Comparison of ENCODE assay signal across 9 cellular contexts in the genomic region with DNA sequence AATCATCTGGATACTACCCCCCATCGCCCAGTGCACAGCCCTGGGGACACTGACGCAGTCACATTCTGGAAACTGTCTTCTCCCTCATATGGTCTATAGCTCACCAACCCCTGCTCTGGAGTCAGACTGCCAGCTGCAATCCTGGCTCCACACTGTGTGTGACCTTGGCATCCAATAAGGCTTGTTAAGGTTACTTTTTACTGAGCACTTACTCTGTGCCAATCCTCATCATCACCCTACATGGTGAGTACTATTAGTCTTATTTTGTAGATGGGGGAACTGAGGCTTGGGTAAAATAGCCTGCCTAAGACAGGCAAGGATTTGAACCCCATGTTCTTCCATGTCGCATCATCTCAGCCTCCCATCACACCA. TPM values are rescaled to one million over a fixed set of nuclear protein-coding genes. Genes with fewer than 3 reads are reported as not detected.
A peak's percentile ranks its signal among the peaks of the same experiment; 100 is the strongest.
DNase-seq lines count a peak whose midpoint lies in the region; ATAC-seq and TF ChIP-seq lines count a peak whose summit lies in the region.
"Had no signal": no experiment of that assay in that cellular context is flagged by ENCODE, and none has a peak within 500 bp of the region (broad histone marks: within the 10 kb centered on the region; RNA-seq: fewer than 3 reads in every experiment).

No MANE protein-coding gene starts in this region.

- TF ChIP-seq POLR2A in body of pancreas (IDR thresholded peaks at IDR 0.05): no peak
- no peak for TF ChIP-seq POLR2A in upper lobe of left lung (IDR thresholded peaks at IDR 0.05)

- H3K27me3 ChIP-seq in body of pancreas (no peaks in the 10 kb centered on the region), upper lobe of left lung (no peaks in the 10 kb centered on the region)

- H3K36me3 ChIP-seq in body of pancreas (replicated peaks in 1 of 2; ENCODE audit: insufficient read depth in 1 of 2, low read depth in 2 of 2) (no peaks in the 10 kb centered on the region), upper lobe of left lung (no peaks in the 10 kb centered on the region)

- no peaks in the 10 kb centered on the region for H3K36me3 Mint-ChIP-seq in activated CD4-positive, alpha-beta T cell treated with anti-CD3 and anti-CD28 coated beads, Interleukin-2, amount 10 ng/mL, durations not matched to agents 7 days and 5 days (ENCODE audit: low read depth)
- H3K36me3 Mint-ChIP-seq in memory B cell: peaks cover 2% of the 10 kb centered on the region

- TF ChIP-seq CTCF in body of pancreas (IDR thresholded peaks at IDR 0.05) (no peak), upper lobe of left lung (IDR thresholded peaks at IDR 0.05) (no peak)

- peak overlapping the region; percentile 90 to 98 (median 96) for H3K27ac ChIP-seq in body of pancreas
- peak overlapping the region; percentile 81 to 92 (median 84) for H3K27ac ChIP-seq in upper lobe of left lung
- H3K27ac ChIP-seq: HL-60 had no signal

- no peaks in the 10 kb centered on the region for H3K9me3 Mint-ChIP-seq in activated CD4-positive, alpha-beta T cell treated with anti-CD3 and anti-CD28 coated beads, Interleukin-2, amount 10 ng/mL, durations not matched to agents 7 days and 5 days
- no peaks in the 10 kb centered on the region for H3K9me3 Mint-ChIP-seq in memory B cell

- H3K4me1 ChIP-seq in body of pancreas (peaks cover 100% of the 10 kb centered on the region), upper lobe of left lung (peaks cover 69 to 97% (median 79%) of the 10 kb centered on the region in 4 donors)

- H3K4me1 Mint-ChIP-seq in activated CD4-positive, alpha-beta T cell treated with anti-CD3 and anti-CD28 coated beads, Interleukin-2, amount 10 ng/mL, durations not matched to agents 7 days and 5 days: peaks cover 25% of the 10 kb centered on the region
- peaks cover 24% of the 10 kb centered on the region for H3K4me1 Mint-ChIP-seq in memory B cell

- no peak overlapping the region for H3K27ac Mint-ChIP-seq in activated CD4-positive, alpha-beta T cell treated with anti-CD3 and anti-CD28 coated beads, Interleukin-2, amount 10 ng/mL, durations not matched to agents 7 days and 5 days
- H3K27ac Mint-ChIP-seq in memory B cell: peak overlapping the region; percentile 86

- no peak overlapping the region for H3K4me3 ChIP-seq in body of pancreas
- peak overlapping the region in 3 of 4 donors; percentile 25 to 50 (median 47) for H3K4me3 ChIP-seq in upper lobe of left lung

- H3K27me3 Mint-ChIP-seq in activated CD4-positive, alpha-beta T cell treated with anti-CD3 and anti-CD28 coated beads, Interleukin-2, amount 10 ng/mL, durations not matched to agents 7 days and 5 days: peaks cover 7% of the 10 kb centered on the region
- no peaks in the 10 kb centered on the region for H3K27me3 Mint-ChIP-seq in memory B cell

- peak; percentile 5 for ATAC-seq in body of pancreas
- peak; percentile 8 for ATAC-seq in memory B cell (ENCODE audit: low read depth)
- ATAC-seq in upper lobe of left lung (ENCODE audit: low FRiP score in 2 of 2): peak in 1 of 2 donors; percentile 6
- ATAC-seq in HG02588 (IDR thresholded peaks at IDR 0.05; ENCODE audit: unreplicated experiment): no peak
- no peak for ATAC-seq in HG03135 (IDR thresholded peaks at IDR 0.05; ENCODE audit: unreplicated experiment)

- CTCF ChIA-PET in activated CD4-positive, alpha-beta T cell treated with anti-CD3 and anti-CD28 coated beads, Interleukin-2, amount 10 ng/mL, durations not matched to agents 7 days and 5 days (lab: Charles Lee): interaction anchor here (0.6 to 8.4 kb wide), 19 partner anchors 8 to 272 kb away, joined by 3 to 112 read pairs (median 4); a partner anchor contains a TSS

- no peak for TF ChIP-seq EP300 in upper lobe of left lung (IDR thresholded peaks at IDR 0.05)

- POLR2A ChIA-PET in activated CD4-positive, alpha-beta T cell treated with anti-CD3 and anti-CD28 coated beads, Interleukin-2, amount 10 ng/mL, durations not matched to agents 7 days and 5 days (lab: Charles Lee): no interaction called here

- no peaks in the 10 kb centered on the region for H3K9me3 ChIP-seq in body of pancreas
- no peaks in the 10 kb centered on the region for H3K9me3 ChIP-seq in upper lobe of left lung

- DNase-seq in activated CD4-positive, alpha-beta T cell treated with anti-CD3 and anti-CD28 coated beads, Interleukin-2, amount 10 ng/mL, durations not matched to agents 7 days and 5 days: no peak
- no peak for DNase-seq in activated CD4-positive, alpha-beta T cell treated with anti-CD3 and anti-CD28 coated beads, Interleukin-2, amount 50 U/mL, for 48 hours
- DNase-seq in body of pancreas: peak in 2 of 4 donors; percentile 49 to 63
- no peak for DNase-seq in memory B cell (ENCODE audit: low spot score in 2 of 2)
- DNase-seq in upper lobe of left lung: no peak
- no peak for DNase-seq in activated gamma-delta T cell (lab: John Stamatoyannopoulos, UW)

- WGBS in body of pancreas, 2 donors: 68 to 81% methylated on average over 3 of the region's 3 CpGs
- WGBS in upper lobe of left lung, 2 donors: 68 to 72% methylated on average over 3 of the region's 3 CpGs

- intact Hi-C loops in body of pancreas (cut with DNase I): no loop called here

- peak overlapping the region; percentile 65 for H3K4me3 Mint-ChIP-seq in activated CD4-positive, alpha-beta T cell treated with anti-CD3 and anti-CD28 coated beads, Interleukin-2, amount 10 ng/mL, durations not matched to agents 7 days and 5 days
- H3K4me3 Mint-ChIP-seq in memory B cell: peak overlapping the region; percentile 85

RNA-seq across cellular contexts. Expression of a gene that starts 34.9 kb away (rescaled TPM):
- 10 to 100 TPM; 15.3 to 19.3 TPM for total RNA-seq in activated CD4-positive, alpha-beta T cell treated with anti-CD3 and anti-CD28 coated beads, Interleukin-2, amount 10 ng/mL, durations not matched to agents 7 days and 5 days
- total RNA-seq in body of pancreas (10 to 100 TPM; 13.5 to 14.2 TPM), upper lobe of left lung (10 to 100 TPM; 10.8 to 43.4 (median 26.2) TPM)

Comparison
In these comparisons a context has a peak if more than half of its experiments do, and no peak if none do; other contexts are left out.
1. ATAC-seq: peak in body of pancreas (single experiment) and memory B cell (single experiment); none in HG02588 (single experiment) and HG03135 (single experiment).
2. H3K4me3 ChIP-seq: peak in upper lobe of left lung (3 of 4); none in body of pancreas (0 of 2).